8 cellular contexts compared by ENCODE assay signal in the genomic region with DNA sequence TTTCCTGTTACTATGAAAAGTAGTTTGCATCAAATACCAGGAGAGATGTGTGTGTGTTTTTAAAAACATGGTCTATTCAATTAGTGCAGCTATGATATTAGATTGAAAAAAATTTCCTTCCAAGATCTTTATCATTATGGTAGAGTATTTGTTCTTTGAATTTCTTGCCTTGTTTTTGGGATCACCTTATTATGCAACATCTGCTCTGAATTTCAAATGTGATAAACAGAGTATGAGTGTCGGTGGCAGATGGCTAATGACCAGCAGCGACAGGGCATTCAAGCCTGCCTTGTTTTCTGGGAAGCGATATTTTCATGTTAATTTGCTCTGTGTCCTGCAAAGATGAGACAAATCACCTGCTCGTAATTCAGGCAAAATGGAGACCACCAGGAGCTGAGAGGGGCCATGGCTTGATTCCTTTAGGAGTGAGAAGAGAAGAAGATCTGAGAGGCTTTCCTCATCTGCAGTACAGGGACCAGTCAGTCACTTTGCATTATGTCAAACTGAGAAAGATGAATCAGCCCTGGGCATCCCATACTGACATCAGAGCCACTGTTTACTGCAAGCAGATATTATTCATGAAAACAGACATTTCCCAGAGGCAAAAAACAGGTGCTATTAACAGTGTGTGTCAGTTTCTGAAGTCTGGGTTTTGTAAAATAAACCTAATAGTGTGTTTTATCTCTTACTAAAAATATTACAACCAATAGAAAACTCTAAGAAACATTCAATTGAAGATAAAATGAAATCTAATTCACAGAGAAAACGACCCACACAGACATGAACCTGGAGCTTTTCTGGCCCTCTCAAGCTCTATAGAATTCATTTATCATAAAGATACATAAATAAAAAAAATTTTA.
A peak's percentile ranks its signal among the peaks of the same experiment; 100 is the strongest.
DNase-seq lines count a peak whose midpoint lies in the region; ATAC-seq lines count a peak whose summit lies in the region.

No MANE protein-coding gene starts in this region.

- H3K4me3 Mint-ChIP-seq in activated naive CD8-positive, alpha-beta T cell treated with anti-CD3 and anti-CD28 coated beads, Interleukin-2, amount 50 U/mL, for 24 hours = peak overlapping the region; percentile 48
- no peak overlapping the region for H3K4me3 Mint-ChIP-seq in naive thymus-derived CD8-positive, alpha-beta T cell

- ATAC-seq in GM18520 (IDR thresholded peaks at IDR 0.05; ENCODE audit: unreplicated experiment) (peak; percentile 90), GM21825 (IDR thresholded peaks at IDR 0.05; ENCODE audit: unreplicated experiment) (peak; percentile 89)
- peak; percentile 92 for ATAC-seq in activated naive CD8-positive, alpha-beta T cell treated with anti-CD3 and anti-CD28 coated beads, Interleukin-2, amount 50 U/mL, for 24 hours
- no peak for ATAC-seq in naive thymus-derived CD8-positive, alpha-beta T cell

- H3K27ac Mint-ChIP-seq in activated naive CD8-positive, alpha-beta T cell treated with anti-CD3 and anti-CD28 coated beads, Interleukin-2, amount 50 U/mL, for 24 hours = peak overlapping the region; percentile 91
- peak overlapping the region in 2 of 10 donors; percentile 32 to 39 for H3K27ac Mint-ChIP-seq in naive thymus-derived CD8-positive, alpha-beta T cell

- H3K36me3 Mint-ChIP-seq in activated naive CD8-positive, alpha-beta T cell treated with anti-CD3 and anti-CD28 coated beads, Interleukin-2, amount 50 U/mL, for 24 hours (ENCODE audit: low read depth) = peaks cover 65% of the 10 kb centered on the region
- peaks cover 0 to 52% (median 20%) of the 10 kb centered on the region in 3 donors for H3K36me3 Mint-ChIP-seq in naive thymus-derived CD8-positive, alpha-beta T cell

- H3K9me3 Mint-ChIP-seq in activated naive CD8-positive, alpha-beta T cell treated with anti-CD3 and anti-CD28 coated beads, Interleukin-2, amount 50 U/mL, for 24 hours = no peaks in the 10 kb centered on the region
- H3K9me3 Mint-ChIP-seq in naive thymus-derived CD8-positive, alpha-beta T cell = no peaks in the 10 kb centered on the region

- peak; percentile 76 for DNase-seq in NCI-H1092 treated with DMSO at 0.1 percent for 48 hours (lab: John Stamatoyannopoulos, UW)
- DNase-seq in activated naive CD8-positive, alpha-beta T cell treated with anti-CD3 and anti-CD28 coated beads, Interleukin-2, amount 50 U/mL, for 24 hours = peak; percentile 24
- DNase-seq in putamen (ENCODE audit: low spot score) = peak; percentile 42
- DNase-seq in NCI-H2227 (lab: John Stamatoyannopoulos, UW; ENCODE audit: unreplicated experiment) = no peak
- DNase-seq in HUDEP-2 (lab: John Stamatoyannopoulos, UW; ENCODE audit: unreplicated experiment in 76 of 76) = no peak
- no peak for DNase-seq in naive thymus-derived CD8-positive, alpha-beta T cell

- POLR2A ChIA-PET in naive thymus-derived CD8-positive, alpha-beta T cell (lab: Charles Lee) = no interaction called here

- H3K27me3 Mint-ChIP-seq in activated naive CD8-positive, alpha-beta T cell treated with anti-CD3 and anti-CD28 coated beads, Interleukin-2, amount 50 U/mL, for 24 hours = no peaks in the 10 kb centered on the region
- H3K27me3 Mint-ChIP-seq in naive thymus-derived CD8-positive, alpha-beta T cell = no peaks in the 10 kb centered on the region

- peaks cover 69% of the 10 kb centered on the region for H3K4me1 Mint-ChIP-seq in activated naive CD8-positive, alpha-beta T cell treated with anti-CD3 and anti-CD28 coated beads, Interleukin-2, amount 50 U/mL, for 24 hours
- H3K4me1 Mint-ChIP-seq in naive thymus-derived CD8-positive, alpha-beta T cell = peaks cover 13 to 36% (median 24%) of the 10 kb centered on the region in 4 donors

Comparison
In these comparisons a context has a peak if more than half of its experiments do, and no peak if none do; other contexts are left out.
1. ATAC-seq: peak in GM18520 (single experiment), GM21825 (single experiment) and activated naive CD8-positive, alpha-beta T cell treated with anti-CD3 and anti-CD28 coated beads, Interleukin-2, amount 50 U/mL, for 24 hours (single experiment); none in naive thymus-derived CD8-positive, alpha-beta T cell (0 of 2).
2. DNase-seq: peak in NCI-H1092 treated with DMSO at 0.1 percent for 48 hours (single experiment), activated naive CD8-positive, alpha-beta T cell treated with anti-CD3 and anti-CD28 coated beads, Interleukin-2, amount 50 U/mL, for 24 hours (single experiment) and putamen (single experiment); none in NCI-H2227 (single experiment), HUDEP-2 (0 of 76) and naive thymus-derived CD8-positive, alpha-beta T cell (0 of 10).